ENCODE assay signal across 25 cellular contexts in the genomic region with DNA sequence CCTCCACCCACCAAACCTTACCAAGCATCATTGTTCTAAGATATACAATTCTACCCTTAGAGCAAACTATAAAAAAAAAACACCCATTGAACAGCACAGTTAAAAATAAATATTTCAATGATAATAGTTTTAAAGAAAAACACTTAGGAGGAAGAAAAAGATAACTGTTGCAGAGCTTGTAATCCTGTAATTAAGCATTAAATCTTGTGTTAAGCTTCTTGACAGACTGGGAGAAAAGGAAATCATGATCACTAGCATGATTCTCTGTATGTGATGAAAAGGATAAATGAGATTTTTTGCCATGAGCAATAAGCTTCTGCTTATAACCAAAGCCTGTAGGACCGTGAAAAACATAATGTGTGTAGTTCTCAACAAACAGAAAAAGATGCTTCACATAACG.
"Had no signal": no experiment of that assay in that cellular context is flagged by ENCODE, and none has a peak within 500 bp of the region (broad histone marks: within the 10 kb centered on the region; RNA-seq: fewer than 3 reads in every experiment).

No MANE protein-coding gene starts in this region.

- H3K4me3 Mint-ChIP-seq: immature natural killer cell; mesothelial cell of epicardium; naive B cell; natural killer cell; stimulated activated memory B cell treated with anti-CD40 and anti-IgM and Interleukin-4, amounts not matched to agents 10 μg/mL and 1 μg/mL and 100 μg/mL, for 72 hours; stimulated activated naive CD8-positive, alpha-beta T cell treated with anti-CD3 and anti-CD28 coated beads, Interleukin-15, amount 100 ng/mL, for 72 hours had no signal

- H3K4me3 ChIP-seq: left ventricle myocardium inferior, lung, ovary, right atrium auricular region, right lobe of liver, smooth muscle cell, transverse colon, upper lobe of left lung, vagina had no signal

- H3K9me3 Mint-ChIP-seq: stimulated activated naive CD8-positive, alpha-beta T cell treated with anti-CD3 and anti-CD28 coated beads, Interleukin-15, amount 100 ng/mL, for 72 hours had no signal

- H3K36me3 Mint-ChIP-seq: immature natural killer cell; mesothelial cell of epicardium; naive B cell; natural killer cell; stimulated activated memory B cell treated with anti-CD40 and anti-IgM and Interleukin-4, amounts not matched to agents 10 μg/mL and 1 μg/mL and 100 μg/mL, for 72 hours had no signal

- H3K36me3 ChIP-seq: left ventricle myocardium inferior, ovary, right atrium auricular region, right lobe of liver, transverse colon, upper lobe of left lung, vagina had no signal

- H3K27me3 Mint-ChIP-seq: naive B cell; progenitor cell of endocrine pancreas; stimulated activated memory B cell treated with anti-CD40 and anti-IgM and Interleukin-4, amounts not matched to agents 10 μg/mL and 1 μg/mL and 100 μg/mL, for 72 hours; stimulated activated naive CD8-positive, alpha-beta T cell treated with anti-CD3 and anti-CD28 coated beads, Interleukin-15, amount 100 ng/mL, for 72 hours had no signal

- H3K9me3 ChIP-seq: left ventricle myocardium inferior, ovary, right atrium auricular region, right lobe of liver, transverse colon, upper lobe of left lung, vagina had no signal

- H3K27ac ChIP-seq: left ventricle myocardium inferior, ovary, right atrium auricular region, right lobe of liver, transverse colon, upper lobe of left lung, vagina had no signal

- H3K4me1 Mint-ChIP-seq: immature natural killer cell; mesothelial cell of epicardium; naive B cell; natural killer cell; stimulated activated memory B cell treated with anti-CD40 and anti-IgM and Interleukin-4, amounts not matched to agents 10 μg/mL and 1 μg/mL and 100 μg/mL, for 72 hours; stimulated activated naive CD8-positive, alpha-beta T cell treated with anti-CD3 and anti-CD28 coated beads, Interleukin-15, amount 100 ng/mL, for 72 hours had no signal

- ATAC-seq: natural killer cell; right lobe of liver; stimulated activated memory B cell treated with anti-CD40 and anti-IgM and Interleukin-4, amounts not matched to agents 10 μg/mL and 1 μg/mL and 100 μg/mL, for 72 hours; stimulated activated naive CD8-positive, alpha-beta T cell treated with anti-CD3 and anti-CD28 coated beads, Interleukin-15, amount 100 ng/mL, for 72 hours had no signal

- DNase-seq: hypothalamus; immature natural killer cell; islet precursor cell; left ventricle myocardium inferior; mesendoderm; naive B cell; natural killer cell; ovary; right lobe of liver; stimulated activated CD4-positive, alpha-beta T cell treated with anti-CD3 and anti-CD28 coated beads, Interleukin-1b, Interleukin-23, amount 100 ng/mL, for 48 hours; stimulated activated CD4-positive, alpha-beta T cell treated with anti-CD3 and anti-CD28 coated beads, Interleukin-2, amount 100 ng/mL, for 48 hours; stimulated activated CD4-positive, alpha-beta T cell treated with anti-CD3 and anti-CD28 coated beads, Interleukin-4, amount 100 ng/mL, for 4 hours; stimulated activated CD8-positive, alpha-beta memory T cell treated with anti-CD3 and anti-CD28 coated beads, Interleukin-4, amount 100 ng/mL, for 48 hours; stimulated activated naive CD4-positive, alpha-beta T cell treated with Interleukin-2 at 50 U/mL for 16 hours; stimulated activated naive CD8-positive, alpha-beta T cell treated with anti-CD3 and anti-CD28 coated beads, Interleukin-15, amount 100 ng/mL, for 72 hours; substantia nigra; transverse colon; upper lobe of left lung had no signal

- H3K27ac Mint-ChIP-seq: immature natural killer cell; mesothelial cell of epicardium; naive B cell; natural killer cell; progenitor cell of endocrine pancreas; stimulated activated memory B cell treated with anti-CD40 and anti-IgM and Interleukin-4, amounts not matched to agents 10 μg/mL and 1 μg/mL and 100 μg/mL, for 72 hours; stimulated activated naive CD8-positive, alpha-beta T cell treated with anti-CD3 and anti-CD28 coated beads, Interleukin-15, amount 100 ng/mL, for 72 hours had no signal

- H3K27me3 ChIP-seq: ovary, right atrium auricular region, right lobe of liver, transverse colon, upper lobe of left lung, vagina had no signal
